ENCODE assay signal across 11 cellular contexts in the genomic region with DNA sequence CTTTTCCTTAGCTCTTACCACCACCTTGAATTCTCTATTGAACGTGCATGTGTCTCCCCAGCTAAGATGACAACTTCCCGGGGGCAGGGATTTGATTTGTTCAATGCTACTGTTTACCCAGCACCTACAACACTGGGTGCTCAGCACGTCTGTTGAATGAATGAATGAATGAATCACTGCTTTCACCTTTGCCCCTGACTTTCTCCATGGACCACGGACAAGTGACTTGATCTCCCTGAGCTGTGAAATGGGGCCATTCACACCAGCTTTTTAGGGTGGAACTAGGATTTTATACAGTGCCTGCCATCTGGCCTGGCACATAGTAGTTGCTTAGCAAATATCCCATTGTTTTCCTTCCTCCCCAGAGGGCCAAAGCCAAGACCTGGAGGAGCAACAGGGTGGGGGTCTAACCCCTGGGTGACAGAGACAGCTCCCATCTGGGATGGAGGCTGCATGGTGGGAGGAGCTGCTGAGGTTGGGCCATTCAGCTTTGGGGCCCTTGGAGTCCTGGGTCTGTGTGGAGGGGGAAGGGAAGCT. TPM values are rescaled to one million over a fixed set of nuclear protein-coding genes. Genes with fewer than 3 reads are reported as not detected.
DNase-seq lines count a peak whose midpoint lies in the region; ATAC-seq and TF ChIP-seq lines count a peak whose summit lies in the region.
"Had no signal": no experiment of that assay in that cellular context is flagged by ENCODE, and none has a peak within 500 bp of the region (broad histone marks: within the 10 kb centered on the region; RNA-seq: fewer than 3 reads in every experiment).

No MANE protein-coding gene starts in this region.

- H3K9me3 Mint-ChIP-seq in CD4-positive, alpha-beta T cell: no peaks in the 10 kb centered on the region

- H3K4me3 Mint-ChIP-seq in CD4-positive, alpha-beta T cell: peak overlapping the region; percentile 13
- peak overlapping the region; percentile 50 for H3K4me3 Mint-ChIP-seq in T-helper 17 cell

- CTCF ChIA-PET in CD4-positive, alpha-beta T cell (lab: Charles Lee): interaction anchor here (1.0 to 3.3 kb wide), 3 partner anchors 25 to 57 kb away, joined by 3 to 25 read pairs (median 5); no protein-coding TSS in a partner anchor

- POLR2A ChIA-PET in CD4-positive, alpha-beta T cell (lab: Charles Lee): interaction anchor here (1.2 to 2.0 kb wide), 3 partner anchors 32 to 58 kb away, joined by 4 to 9 read pairs (median 8); no protein-coding TSS in a partner anchor

- H3K27ac Mint-ChIP-seq in CD4-positive, alpha-beta T cell: peak overlapping the region; percentile 96
- peak overlapping the region; percentile 100 for H3K27ac Mint-ChIP-seq in T-helper 17 cell

- H3K36me3 Mint-ChIP-seq in CD4-positive, alpha-beta T cell (ENCODE audit: low read depth): peaks cover 18% of the 10 kb centered on the region
- peaks cover 2% of the 10 kb centered on the region for H3K36me3 Mint-ChIP-seq in T-helper 17 cell (ENCODE audit: low read depth)

- no peak overlapping the region for H3K4me3 ChIP-seq in esophagus squamous epithelium
- H3K4me3 ChIP-seq in sigmoid colon: no peak overlapping the region
- H3K4me3 ChIP-seq: GM23248, SJSA1 had no signal

- H3K27me3 ChIP-seq in CD4-positive, alpha-beta T cell (ENCODE audit: control insufficient read depth, insufficient read depth, low read length): no peaks in the 10 kb centered on the region
- H3K27me3 ChIP-seq in esophagus squamous epithelium: peaks cover 0 to 54% (median 0%) of the 10 kb centered on the region in 4 donors
- no peaks in the 10 kb centered on the region for H3K27me3 ChIP-seq in sigmoid colon
- H3K27me3 ChIP-seq: SJSA1 had no signal

- 57 to 66% methylated on average over 4 of the region's 4 CpGs for WGBS in esophagus squamous epithelium, 2 donors
- 48 to 68% methylated on average over 4 of the region's 4 CpGs for WGBS in sigmoid colon, 2 donors

- no peak for TF ChIP-seq EP300 in sigmoid colon (IDR thresholded peaks at IDR 0.05)

- H3K27ac ChIP-seq in CD4-positive, alpha-beta T cell (ENCODE audit: low read depth, low read length): no peak overlapping the region
- peak overlapping the region in 3 of 4 donors; percentile 69 to 89 (median 85) for H3K27ac ChIP-seq in esophagus squamous epithelium
- peak overlapping the region; percentile 51 to 85 (median 81) for H3K27ac ChIP-seq in sigmoid colon
- H3K27ac ChIP-seq: GM23248, SJSA1 had no signal

- no peak for TF ChIP-seq CTCF in CD4-positive, alpha-beta T cell (IDR thresholded peaks at IDR 0.05)
- TF ChIP-seq CTCF in esophagus squamous epithelium (IDR thresholded peaks at IDR 0.05) (no peak), sigmoid colon (IDR thresholded peaks at IDR 0.05) (no peak)

- no peaks in the 10 kb centered on the region for H3K9me3 ChIP-seq in CD4-positive, alpha-beta T cell (ENCODE audit: control insufficient read depth, low read length)
- H3K9me3 ChIP-seq in T-helper 17 cell (ENCODE audit: control insufficient read depth, low read length, poor library complexity, severe bottlenecking): no peaks in the 10 kb centered on the region
- H3K9me3 ChIP-seq in esophagus squamous epithelium: no peaks in the 10 kb centered on the region
- H3K9me3 ChIP-seq in sigmoid colon: no peaks in the 10 kb centered on the region
- H3K9me3 ChIP-seq: SJSA1 had no signal

- intact Hi-C loops in CD4-positive, alpha-beta T cell (cut with DNase I, micrococcal nuclease): loop anchor here in 1 of 2 experiments (2.0 kb wide), 1 partner anchor 24 kb away; no protein-coding TSS in a partner anchor
- intact Hi-C loops in esophagus squamous epithelium (cut with DNase I): no loop called here
- intact Hi-C loops in sigmoid colon (cut with DNase I): no loop called here

- H3K4me1 ChIP-seq in esophagus squamous epithelium (peaks cover 28 to 100% (median 63%) of the 10 kb centered on the region in 3 donors), sigmoid colon (peaks cover 0 to 68% (median 58%) of the 10 kb centered on the region in 4 donors)

- H3K36me3 ChIP-seq in esophagus squamous epithelium: no peaks in the 10 kb centered on the region
- no peaks in the 10 kb centered on the region for H3K36me3 ChIP-seq in sigmoid colon
- H3K36me3 ChIP-seq: SJSA1 had no signal

- TF ChIP-seq POLR2A in esophagus squamous epithelium (IDR thresholded peaks at IDR 0.05) (no peak), sigmoid colon (IDR thresholded peaks at IDR 0.05) (no peak)

- peaks cover 56% of the 10 kb centered on the region for H3K4me1 Mint-ChIP-seq in CD4-positive, alpha-beta T cell (ENCODE audit: low read depth)
- H3K4me1 Mint-ChIP-seq in T-helper 17 cell: peaks cover 74% of the 10 kb centered on the region

- no peak for ATAC-seq in CD4-positive, alpha-beta T cell (ENCODE audit: poor library complexity)
- no peak for ATAC-seq in T-helper 17 cell

- DNase-seq in CD4-positive, alpha-beta T cell: no peak
- DNase-seq in T-helper 17 cell (no peak), esophagus squamous epithelium (lab: John Stamatoyannopoulos, UW) (no peak), sigmoid colon (no peak), putamen (ENCODE audit: low spot score) (no peak), NCI-H2029 (lab: John Stamatoyannopoulos, UW) (no peak), DMS114 treated with DMSO at 0.1 percent for 48 hours (lab: John Stamatoyannopoulos, UW; ENCODE audit: unreplicated experiment) (no peak), AG08396 (ENCODE audit: low spot score) (no peak)
- DNase-seq: GM23248, hypothalamus had no signal

- H3K27me3 Mint-ChIP-seq in CD4-positive, alpha-beta T cell: no peaks in the 10 kb centered on the region
- H3K27me3 Mint-ChIP-seq in T-helper 17 cell: no peaks in the 10 kb centered on the region

RNA-seq across cellular contexts. Expression of gene TNFRSF1B, which starts 15.7 kb away (rescaled TPM):
- 10 to 100 TPM; 61.9 to 62.6 TPM for total RNA-seq in CD4-positive, alpha-beta T cell
- total RNA-seq in T-helper 17 cell: 100 to 1,000 TPM; 127 to 132 TPM
- 10 to 100 TPM in 2 of 4 donors, 1 to 10 TPM in 2; 2.1 to 17.5 (median 10.3) TPM for total RNA-seq in esophagus squamous epithelium
- total RNA-seq in sigmoid colon: 10 to 100 TPM; 15.5 to 19.7 (median 18.9) TPM
- 10 to 100 TPM in 2 of 3 donors, 1 to 10 TPM in 1; 4.2 to 37.2 (median 16.2) TPM for polyA plus RNA-seq in sigmoid colon

RNA-seq across cellular contexts. Expression of gene VPS13D, which starts 47.4 kb away (rescaled TPM):
- 10 to 100 TPM; 63.0 to 67.3 TPM for total RNA-seq in CD4-positive, alpha-beta T cell
- total RNA-seq in T-helper 17 cell (10 to 100 TPM; 63.5 to 67.6 TPM), esophagus squamous epithelium (100 to 1,000 TPM in 1 of 4 donors, 10 to 100 TPM in 3; 42.5 to 103 (median 59.8) TPM), sigmoid colon (10 to 100 TPM; 49.7 to 90.8 (median 54.7) TPM)
- polyA plus RNA-seq in sigmoid colon: 10 to 100 TPM in 2 of 3 donors, 1 to 10 TPM in 1; 7.6 to 27.4 (median 12.0) TPM
